In the genomic region with DNA sequence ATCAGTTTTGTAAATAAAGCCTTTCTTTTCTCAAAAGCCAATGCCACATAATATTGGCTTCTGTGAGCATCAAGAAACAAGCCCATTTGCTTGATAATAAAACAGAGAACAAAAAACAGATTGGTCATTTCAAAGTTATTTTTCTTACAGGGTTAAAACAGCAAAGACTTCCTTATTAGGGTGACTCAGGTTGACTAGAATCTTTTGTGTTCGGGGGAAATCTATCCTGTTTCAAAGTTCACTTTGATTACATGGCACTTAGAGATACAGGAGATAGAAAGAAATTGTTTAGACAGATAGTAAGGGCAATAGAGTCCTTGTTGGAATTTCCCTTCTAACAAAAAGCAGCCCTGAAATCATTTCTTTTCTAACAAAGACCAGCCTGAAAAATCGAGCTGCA, we compare ENCODE assay signal across 1 cellular context.
TF ChIP-seq lines count a peak whose summit lies in the region.

No MANE protein-coding gene starts in this region.

TF ChIP-seq in GM23338, 12 proteins besides CTCF, POLR2A, EP300 and RAD21 (continued from another document):
- TF ChIP-seq, protein P1, sequence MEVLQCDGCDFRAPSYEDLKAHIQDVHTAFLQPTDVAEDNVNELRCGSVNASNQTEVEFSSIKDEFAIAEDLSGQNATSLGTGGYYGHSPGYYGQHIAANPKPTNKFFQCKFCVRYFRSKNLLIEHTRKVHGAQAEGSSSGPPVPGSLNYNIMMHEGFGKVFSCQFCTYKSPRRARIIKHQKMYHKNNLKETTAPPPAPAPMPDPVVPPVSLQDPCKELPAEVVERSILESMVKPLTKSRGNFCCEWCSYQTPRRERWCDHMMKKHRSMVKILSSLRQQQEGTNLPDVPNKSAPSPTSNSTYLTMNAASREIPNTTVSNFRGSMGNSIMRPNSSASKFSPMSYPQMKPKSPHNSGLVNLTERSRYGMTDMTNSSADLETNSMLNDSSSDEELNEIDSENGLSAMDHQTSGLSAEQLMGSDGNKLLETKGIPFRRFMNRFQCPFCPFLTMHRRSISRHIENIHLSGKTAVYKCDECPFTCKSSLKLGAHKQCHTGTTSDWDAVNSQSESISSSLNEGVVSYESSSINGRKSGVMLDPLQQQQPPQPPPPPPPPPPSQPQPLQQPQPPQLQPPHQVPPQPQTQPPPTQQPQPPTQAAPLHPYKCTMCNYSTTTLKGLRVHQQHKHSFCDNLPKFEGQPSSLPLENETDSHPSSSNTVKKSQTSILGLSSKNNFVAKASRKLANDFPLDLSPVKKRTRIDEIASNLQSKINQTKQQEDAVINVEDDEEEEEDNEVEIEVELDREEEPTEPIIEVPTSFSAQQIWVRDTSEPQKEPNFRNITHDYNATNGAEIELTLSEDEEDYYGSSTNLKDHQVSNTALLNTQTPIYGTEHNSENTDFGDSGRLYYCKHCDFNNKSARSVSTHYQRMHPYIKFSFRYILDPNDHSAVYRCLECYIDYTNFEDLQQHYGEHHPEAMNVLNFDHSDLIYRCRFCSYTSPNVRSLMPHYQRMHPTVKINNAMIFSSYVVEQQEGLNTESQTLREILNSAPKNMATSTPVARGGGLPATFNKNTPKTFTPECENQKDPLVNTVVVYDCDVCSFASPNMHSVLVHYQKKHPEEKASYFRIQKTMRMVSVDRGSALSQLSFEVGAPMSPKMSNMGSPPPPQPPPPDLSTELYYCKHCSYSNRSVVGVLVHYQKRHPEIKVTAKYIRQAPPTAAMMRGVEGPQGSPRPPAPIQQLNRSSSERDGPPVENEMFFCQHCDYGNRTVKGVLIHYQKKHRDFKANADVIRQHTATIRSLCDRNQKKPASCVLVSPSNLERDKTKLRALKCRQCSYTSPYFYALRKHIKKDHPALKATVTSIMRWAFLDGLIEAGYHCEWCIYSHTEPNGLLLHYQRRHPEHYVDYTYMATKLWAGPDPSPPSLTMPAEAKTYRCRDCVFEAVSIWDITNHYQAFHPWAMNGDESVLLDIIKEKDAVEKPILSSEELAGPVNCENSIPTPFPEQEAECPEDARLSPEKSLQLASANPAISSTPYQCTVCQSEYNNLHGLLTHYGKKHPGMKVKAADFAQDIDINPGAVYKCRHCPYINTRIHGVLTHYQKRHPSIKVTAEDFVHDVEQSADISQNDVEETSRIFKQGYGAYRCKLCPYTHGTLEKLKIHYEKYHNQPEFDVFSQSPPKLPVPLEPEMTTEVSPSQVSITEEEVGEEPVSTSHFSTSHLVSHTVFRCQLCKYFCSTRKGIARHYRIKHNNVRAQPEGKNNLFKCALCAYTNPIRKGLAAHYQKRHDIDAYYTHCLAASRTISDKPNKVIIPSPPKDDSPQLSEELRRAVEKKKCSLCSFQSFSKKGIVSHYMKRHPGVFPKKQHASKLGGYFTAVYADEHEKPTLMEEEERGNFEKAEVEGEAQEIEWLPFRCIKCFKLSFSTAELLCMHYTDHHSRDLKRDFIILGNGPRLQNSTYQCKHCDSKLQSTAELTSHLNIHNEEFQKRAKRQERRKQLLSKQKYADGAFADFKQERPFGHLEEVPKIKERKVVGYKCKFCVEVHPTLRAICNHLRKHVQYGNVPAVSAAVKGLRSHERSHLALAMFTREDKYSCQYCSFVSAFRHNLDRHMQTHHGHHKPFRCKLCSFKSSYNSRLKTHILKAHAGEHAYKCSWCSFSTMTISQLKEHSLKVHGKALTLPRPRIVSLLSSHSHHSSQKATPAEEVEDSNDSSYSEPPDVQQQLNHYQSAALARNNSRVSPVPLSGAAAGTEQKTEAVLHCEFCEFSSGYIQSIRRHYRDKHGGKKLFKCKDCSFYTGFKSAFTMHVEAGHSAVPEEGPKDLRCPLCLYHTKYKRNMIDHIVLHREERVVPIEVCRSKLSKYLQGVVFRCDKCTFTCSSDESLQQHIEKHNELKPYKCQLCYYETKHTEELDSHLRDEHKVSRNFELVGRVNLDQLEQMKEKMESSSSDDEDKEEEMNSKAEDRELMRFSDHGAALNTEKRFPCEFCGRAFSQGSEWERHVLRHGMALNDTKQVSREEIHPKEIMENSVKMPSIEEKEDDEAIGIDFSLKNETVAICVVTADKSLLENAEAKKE (CRISPR knock-in tag; IDR thresholded peaks at IDR 0.05) = no peak
- TF ChIP-seq, protein P2, sequence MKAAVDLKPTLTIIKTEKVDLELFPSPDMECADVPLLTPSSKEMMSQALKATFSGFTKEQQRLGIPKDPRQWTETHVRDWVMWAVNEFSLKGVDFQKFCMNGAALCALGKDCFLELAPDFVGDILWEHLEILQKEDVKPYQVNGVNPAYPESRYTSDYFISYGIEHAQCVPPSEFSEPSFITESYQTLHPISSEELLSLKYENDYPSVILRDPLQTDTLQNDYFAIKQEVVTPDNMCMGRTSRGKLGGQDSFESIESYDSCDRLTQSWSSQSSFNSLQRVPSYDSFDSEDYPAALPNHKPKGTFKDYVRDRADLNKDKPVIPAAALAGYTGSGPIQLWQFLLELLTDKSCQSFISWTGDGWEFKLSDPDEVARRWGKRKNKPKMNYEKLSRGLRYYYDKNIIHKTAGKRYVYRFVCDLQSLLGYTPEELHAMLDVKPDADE (IDR thresholded peaks at IDR 0.05) = no peak
- no peak for TF ChIP-seq EZH2phosphoT487 (IDR thresholded peaks at IDR 0.05; ENCODE audit: unreplicated experiment)
- TF ChIP-seq EZH2 (IDR thresholded peaks at IDR 0.05; ENCODE audit: low read depth, unreplicated experiment) = no peak
- TF ChIP-seq, protein P3, sequence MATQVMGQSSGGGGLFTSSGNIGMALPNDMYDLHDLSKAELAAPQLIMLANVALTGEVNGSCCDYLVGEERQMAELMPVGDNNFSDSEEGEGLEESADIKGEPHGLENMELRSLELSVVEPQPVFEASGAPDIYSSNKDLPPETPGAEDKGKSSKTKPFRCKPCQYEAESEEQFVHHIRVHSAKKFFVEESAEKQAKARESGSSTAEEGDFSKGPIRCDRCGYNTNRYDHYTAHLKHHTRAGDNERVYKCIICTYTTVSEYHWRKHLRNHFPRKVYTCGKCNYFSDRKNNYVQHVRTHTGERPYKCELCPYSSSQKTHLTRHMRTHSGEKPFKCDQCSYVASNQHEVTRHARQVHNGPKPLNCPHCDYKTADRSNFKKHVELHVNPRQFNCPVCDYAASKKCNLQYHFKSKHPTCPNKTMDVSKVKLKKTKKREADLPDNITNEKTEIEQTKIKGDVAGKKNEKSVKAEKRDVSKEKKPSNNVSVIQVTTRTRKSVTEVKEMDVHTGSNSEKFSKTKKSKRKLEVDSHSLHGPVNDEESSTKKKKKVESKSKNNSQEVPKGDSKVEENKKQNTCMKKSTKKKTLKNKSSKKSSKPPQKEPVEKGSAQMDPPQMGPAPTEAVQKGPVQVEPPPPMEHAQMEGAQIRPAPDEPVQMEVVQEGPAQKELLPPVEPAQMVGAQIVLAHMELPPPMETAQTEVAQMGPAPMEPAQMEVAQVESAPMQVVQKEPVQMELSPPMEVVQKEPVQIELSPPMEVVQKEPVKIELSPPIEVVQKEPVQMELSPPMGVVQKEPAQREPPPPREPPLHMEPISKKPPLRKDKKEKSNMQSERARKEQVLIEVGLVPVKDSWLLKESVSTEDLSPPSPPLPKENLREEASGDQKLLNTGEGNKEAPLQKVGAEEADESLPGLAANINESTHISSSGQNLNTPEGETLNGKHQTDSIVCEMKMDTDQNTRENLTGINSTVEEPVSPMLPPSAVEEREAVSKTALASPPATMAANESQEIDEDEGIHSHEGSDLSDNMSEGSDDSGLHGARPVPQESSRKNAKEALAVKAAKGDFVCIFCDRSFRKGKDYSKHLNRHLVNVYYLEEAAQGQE (IDR thresholded peaks at IDR 0.05; ENCODE audit: unreplicated experiment) = no peak
- TF ChIP-seq ZNF114 (CRISPR knock-in tag; IDR thresholded peaks at IDR 0.05) = no peak
- TF ChIP-seq ZNF331 (CRISPR knock-in tag; IDR thresholded peaks at IDR 0.05; ENCODE audit: low read depth) = no peak
- TF ChIP-seq POLR2AphosphoS5 (IDR thresholded peaks at IDR 0.05; ENCODE audit: low read depth) = no peak
- TF ChIP-seq NANOG (IDR thresholded peaks at IDR 0.05; ENCODE audit: borderline replicate concordance) = no peak
- TF ChIP-seq STAT1 (IDR thresholded peaks at IDR 0.05; ENCODE audit: unreplicated experiment) = no peak
- no peak for TF ChIP-seq CREB1 (CRISPR knock-in tag; IDR thresholded peaks at IDR 0.05; ENCODE audit: low read depth)
